Comparison of ENCODE assay signal across 16 cellular contexts in genomic region chr15:66752078-66752477, GRCh38. TPM values are rescaled to one million over a fixed set of nuclear protein-coding genes. Genes with fewer than 3 reads are reported as not detected.
DNase-seq lines count a peak whose midpoint lies in the region; ATAC-seq and TF ChIP-seq lines count a peak whose summit lies in the region.
"Had no signal": no experiment of that assay in that cellular context is flagged by ENCODE, and none has a peak within 500 bp of the region (broad histone marks: within the 10 kb centered on the region; RNA-seq: fewer than 3 reads in every experiment).

No MANE protein-coding gene starts in this region.

- POLR2A ChIA-PET in PC-3 (lab: Charles Lee; ENCODE audit: unreplicated experiment), result interaction anchor here (0.5 to 0.7 kb wide), 3 partner anchors 13 to 32 kb away, joined by 3 to 14 read pairs (median 13); no protein-coding TSS in a partner anchor

- H3K27me3 ChIP-seq in PC-3 (ENCODE audit: low read length) (no peaks in the 10 kb centered on the region), mesendoderm (ENCODE audit: insufficient read depth, low read length, poor library complexity) (no peaks in the 10 kb centered on the region), thoracic aorta (replicated peaks; ENCODE audit: insufficient read depth) (no peaks in the 10 kb centered on the region)
- H3K27me3 ChIP-seq: neutrophil had no signal

- H3K27ac ChIP-seq in PC-3 (ENCODE audit: low read length) (peak overlapping the region; percentile 48), mesendoderm (ENCODE audit: low read depth, low read length) (peak overlapping the region; percentile 9), thoracic aorta (peak overlapping the region; percentile 26 to 31)
- H3K27ac ChIP-seq: neutrophil had no signal

- WGBS in mesendoderm (ENCODE audit: extremely low coverage, insufficient coverage, low lambda C conversion rate), result no CpG with 5 or more reads among the region's 2 CpGs

- no peak overlapping the region for H2BK5ac ChIP-seq in mesendoderm (ENCODE audit: low read length)

- H3K4ac ChIP-seq in mesendoderm (ENCODE audit: low read depth, low read length), result no peak overlapping the region

- H3K79me1 ChIP-seq in mesendoderm (ENCODE audit: low read length), result peaks cover 66% of the 10 kb centered on the region

- peaks cover 59% of the 10 kb centered on the region for H3K36me3 Mint-ChIP-seq in Calu3 (ENCODE audit: insufficient read depth, unreplicated experiment)

- H3F3A ChIP-seq in PC-3 (ENCODE audit: low read length, unreplicated experiment), result peaks cover 12% of the 10 kb centered on the region

- peaks cover 48% of the 10 kb centered on the region for H3K79me2 ChIP-seq in PC-3 (ENCODE audit: low read length)
- H3K79me2 ChIP-seq in mesendoderm (ENCODE audit: control insufficient read depth, insufficient read depth, low read length), result peaks cover 59% of the 10 kb centered on the region

- no peak overlapping the region for H3K18ac ChIP-seq in mesendoderm (ENCODE audit: low read length)

- ATAC-seq in PC-3 (no peak), thoracic aorta (ENCODE audit: insufficient number of reproducible peaks, low FRiP score, low read depth) (no peak), HG03469 (IDR thresholded peaks at IDR 0.05; ENCODE audit: unreplicated experiment) (no peak), GM18868 (IDR thresholded peaks at IDR 0.05; ENCODE audit: unreplicated experiment) (no peak)

- TF ChIP-seq CTCF in Calu3 (IDR thresholded peaks at IDR 0.05; ENCODE audit: unreplicated experiment), result no peak
- no peak for TF ChIP-seq CTCF in PC-3 (conservative IDR thresholded peaks at IDR 0.05; ENCODE audit: low read depth, low read length)
- TF ChIP-seq CTCF in thoracic aorta (IDR thresholded peaks at IDR 0.05), result no peak

- peak overlapping the region; percentile 35 for H3K4me3 Mint-ChIP-seq in Calu3 (ENCODE audit: low read depth, unreplicated experiment)

- DNase-seq in Calu3 (no peak), PC-3 (no peak), mesendoderm (no peak), thoracic aorta (ENCODE audit: low spot score) (no peak), AG08396 (ENCODE audit: low spot score) (no peak)
- DNase-seq: activated CD4-positive, alpha-beta T cell treated with anti-CD3 and anti-CD28 coated beads, Interleukin-2, amount 50 U/mL, for 1 hour; anterior cingulate cortex; foreskin fibroblast; mucosa of descending colon; NCI-H1436; NCI-H2171 treated with DMSO at 0.1 percent for 48 hours; NCI-H82; stimulated activated CD4-positive, alpha-beta T cell treated with anti-CD3 and anti-CD28 coated beads, Interleukin-2, amount 100 ng/mL, for 24 hours had no signal

- no peaks in the 10 kb centered on the region for H3K9me2 ChIP-seq in PC-3 (replicated peaks; ENCODE audit: low read length)

- BruUV-seq in Calu3 (replicated peaks; lab: Mats Ljungman, UMichigan), result TSS peak; percentile 61
- BruUV-seq in PC-3 (replicated peaks; lab: Mats Ljungman, UMichigan), result no TSS peak

- no peak overlapping the region for H4K8ac ChIP-seq in mesendoderm (ENCODE audit: low read depth, low read length)

- H3K4me2 ChIP-seq in PC-3 (ENCODE audit: low read length) (peak overlapping the region; percentile 54; the same call in 1 of the 2 replicates), mesendoderm (ENCODE audit: low read length) (no peak overlapping the region)

- H3K36me3 ChIP-seq in PC-3 (ENCODE audit: low read depth, low read length), result peaks cover 16% of the 10 kb centered on the region
- peaks cover 28% of the 10 kb centered on the region for H3K36me3 ChIP-seq in mesendoderm (ENCODE audit: control insufficient read depth, insufficient read depth, low read length)
- no peaks in the 10 kb centered on the region for H3K36me3 ChIP-seq in thoracic aorta
- H3K36me3 ChIP-seq: neutrophil had no signal

- intact Hi-C loops in Calu3 (cut with micrococcal nuclease; ENCODE audit: unreplicated experiment), result no loop called here
- intact Hi-C loops in PC-3 (cut with micrococcal nuclease), result no loop called here

- H3K9me3 ChIP-seq in PC-3 (ENCODE audit: low read length), result no peaks in the 10 kb centered on the region
- peaks cover 3% of the 10 kb centered on the region for H3K9me3 ChIP-seq in thoracic aorta
- H3K9me3 ChIP-seq: neutrophil had no signal

- H3K4me3 ChIP-seq in PC-3 (ENCODE audit: low read length) (no peak overlapping the region), mesendoderm (ENCODE audit: low read length) (no peak overlapping the region), thoracic aorta (no peak overlapping the region)
- H3K4me3 ChIP-seq: mucosa of descending colon had no signal

- H2BK15ac ChIP-seq in mesendoderm (replicated peaks; ENCODE audit: low read depth), result no peak overlapping the region

- H3K27me3 Mint-ChIP-seq in Calu3 (ENCODE audit: unreplicated experiment), result no peaks in the 10 kb centered on the region

- H3K9me3 Mint-ChIP-seq in Calu3 (ENCODE audit: low read depth, unreplicated experiment), result peaks cover 6% of the 10 kb centered on the region

- H3K56ac ChIP-seq in mesendoderm (ENCODE audit: low read length), result no peak overlapping the region

- H4K5ac ChIP-seq in mesendoderm (ENCODE audit: low read length), result no peak overlapping the region

- CTCF ChIA-PET in Calu3 (lab: Charles Lee), result interaction anchor here (0.6 to 2.4 kb wide), 8 partner anchors 9 to 960 kb away, joined by 3 to 14 read pairs (median 6); no protein-coding TSS in a partner anchor
- CTCF ChIA-PET in PC-3 (lab: Charles Lee), result interaction anchor here (0.7 kb wide), 2 partner anchors 16 to 78 kb away, joined by 5 to 7 read pairs; no protein-coding TSS in a partner anchor

- no peak overlapping the region for H2BK120ac ChIP-seq in mesendoderm (ENCODE audit: low read depth, low read length)

- H2AK5ac ChIP-seq in mesendoderm (ENCODE audit: low read length), result no peak overlapping the region

- peaks cover 74% of the 10 kb centered on the region for H3K4me1 Mint-ChIP-seq in Calu3 (ENCODE audit: low read depth, unreplicated experiment)

- no peak overlapping the region for H2AFZ ChIP-seq in PC-3 (ENCODE audit: low read length)

- H4K20me1 ChIP-seq in PC-3 (ENCODE audit: low read length), result no peaks in the 10 kb centered on the region

- H3K4me1 ChIP-seq in PC-3 (ENCODE audit: insufficient read depth, low read length) (peaks cover 53% of the 10 kb centered on the region), mesendoderm (ENCODE audit: control insufficient read depth, low read depth, low read length) (peaks cover 5% of the 10 kb centered on the region), thoracic aorta (ENCODE audit: control insufficient read depth in 1 of 2, low read depth in 2 of 2) (peaks cover 39 to 87% of the 10 kb centered on the region in 2 donors)

- H3K9ac ChIP-seq in PC-3 (ENCODE audit: low read length) (peak overlapping the region; percentile 25; the same call in 1 of the 2 replicates), mesendoderm (ENCODE audit: low read length) (no peak overlapping the region)

- peak overlapping the region; percentile 88 for H3K27ac Mint-ChIP-seq in Calu3 (ENCODE audit: unreplicated experiment)

- no peak overlapping the region for H3K23ac ChIP-seq in mesendoderm (ENCODE audit: low read length)

RNA-seq across cellular contexts. Expression of gene SMAD6, which starts 50.0 kb away (rescaled TPM):
- total RNA-seq in Calu3 (2022), result 49.6 and 58.6 TPM in 2 replicates
- total RNA-seq in PC-3 (2014; rRNA removed), result 19.9 and 21.8 TPM in 2 replicates
- polyA plus RNA-seq in mesendoderm (2013, experiment 1 of 2), result 7.8 TPM
- polyA plus RNA-seq in mesendoderm (2013, experiment 2 of 2), result 7.4 TPM
- 100 to 1,000 TPM in 1 of 2 donors, 10 to 100 TPM in 1; 73.3 to 113 TPM for total RNA-seq in thoracic aorta
